ENCODE assay signal across 26 cellular contexts in genomic region chr19:4114181-4114580, GRCh38. TPM values are rescaled to one million over a fixed set of nuclear protein-coding genes. Genes with fewer than 3 reads are reported as not detected.
DNase-seq lines count a peak whose midpoint lies in the region; ATAC-seq and TF ChIP-seq lines count a peak whose summit lies in the region.
"Had no signal": no experiment of that assay in that cellular context is flagged by ENCODE, and none has a peak within 500 bp of the region (broad histone marks: within the 10 kb centered on the region; RNA-seq: fewer than 3 reads in every experiment).

No MANE protein-coding gene starts in this region.

- H3K27me3 ChIP-seq in CD8-positive, alpha-beta T cell (ENCODE audit: insufficient read depth, low read length), result no peaks in the 10 kb centered on the region
- no peaks in the 10 kb centered on the region for H3K27me3 ChIP-seq in naive thymus-derived CD4-positive, alpha-beta T cell (ENCODE audit: control insufficient read depth in 2 of 2, insufficient read depth in 2 of 2, low read length in 2 of 2)
- H3K27me3 ChIP-seq in smooth muscle cell (ENCODE audit: low read depth), result no peaks in the 10 kb centered on the region
- H3K27me3 ChIP-seq: body of pancreas, esophagus squamous epithelium, gastrocnemius medialis had no signal

- peaks cover 15% of the 10 kb centered on the region for H3K36me3 ChIP-seq in CD8-positive, alpha-beta T cell (ENCODE audit: insufficient read depth, low read length)
- H3K36me3 ChIP-seq in naive thymus-derived CD4-positive, alpha-beta T cell (ENCODE audit: control insufficient read depth in 2 of 3, insufficient read depth in 3 of 3, low read length in 3 of 3), result peaks cover 0 to 58% (median 3%) of the 10 kb centered on the region in 3 experiments
- no peaks in the 10 kb centered on the region for H3K36me3 ChIP-seq in smooth muscle cell (ENCODE audit: low read depth)

- no peak for ATAC-seq in activated CD4-positive, alpha-beta T cell treated with anti-CD3 and anti-CD28 coated beads for 36 hours
- no peak for ATAC-seq in CD8-positive, alpha-beta T cell
- no peak for ATAC-seq in activated B cell treated with CpG ODN at 0.5 μM for 24 hours (ENCODE audit: low read depth)
- no peak for ATAC-seq in naive thymus-derived CD4-positive, alpha-beta T cell
- ATAC-seq in stimulated activated naive CD8-positive, alpha-beta T cell treated with anti-CD3 and anti-CD28 coated beads, Interleukin-15, Interleukin-2, amounts not matched to agents 100 U/mL and 50 U/mL, for 24 hours, result no peak
- ATAC-seq: body of pancreas, gastrocnemius medialis had no signal

- H3K4me3 Mint-ChIP-seq in activated CD4-positive, alpha-beta T cell treated with anti-CD3 and anti-CD28 coated beads for 36 hours, result no peak overlapping the region
- peak overlapping the region; percentile 5 for H3K4me3 Mint-ChIP-seq in CD8-positive, alpha-beta T cell
- H3K4me3 Mint-ChIP-seq in activated B cell treated with CpG ODN at 0.5 μM for 24 hours, result no peak overlapping the region
- peak overlapping the region in 7 of 10 donors; percentile 14 to 81 (median 38) for H3K4me3 Mint-ChIP-seq in naive thymus-derived CD4-positive, alpha-beta T cell
- H3K4me3 Mint-ChIP-seq: endodermal cell had no signal

- H3K4me2 ChIP-seq in smooth muscle cell, result no peak overlapping the region

- H3K27me3 Mint-ChIP-seq in activated CD4-positive, alpha-beta T cell treated with anti-CD3 and anti-CD28 coated beads for 36 hours, result no peaks in the 10 kb centered on the region
- H3K27me3 Mint-ChIP-seq in CD8-positive, alpha-beta T cell (ENCODE audit: low read depth), result no peaks in the 10 kb centered on the region
- no peaks in the 10 kb centered on the region for H3K27me3 Mint-ChIP-seq in activated B cell treated with CpG ODN at 0.5 μM for 24 hours
- no peaks in the 10 kb centered on the region for H3K27me3 Mint-ChIP-seq in naive thymus-derived CD4-positive, alpha-beta T cell

- no peak overlapping the region for H3K4me3 ChIP-seq in CD8-positive, alpha-beta T cell (ENCODE audit: low read depth, low read length)
- H3K4me3 ChIP-seq in naive thymus-derived CD4-positive, alpha-beta T cell (ENCODE audit: low read length), result no peak overlapping the region
- no peak overlapping the region for H3K4me3 ChIP-seq in smooth muscle cell
- H3K4me3 ChIP-seq: body of pancreas, esophagus squamous epithelium, gastrocnemius medialis, GM23248 had no signal

- POLR2A ChIA-PET in activated CD4-positive, alpha-beta T cell treated with anti-CD3 and anti-CD28 coated beads for 36 hours (lab: Charles Lee), result no interaction called here
- POLR2A ChIA-PET in CD8-positive, alpha-beta T cell (lab: Charles Lee), result interaction anchor here (1.9 to 2.2 kb wide), 2 partner anchors 47 to 129 kb away, joined by 7 to 8 read pairs; partner anchors contain the start of genes EEF2 and ZBTB7A
- POLR2A ChIA-PET in activated B cell treated with CpG ODN at 0.5 μM for 24 hours (lab: Charles Lee), result interaction anchor here (1.0 to 1.7 kb wide), 4 partner anchors 10 to 129 kb away, joined by 3 to 8 read pairs (median 5); partner anchors contain the start of genes EEF2 and ZBTB7A
- POLR2A ChIA-PET in naive thymus-derived CD4-positive, alpha-beta T cell (lab: Charles Lee), result interaction anchor here (0.7 to 2.4 kb wide), 7 partner anchors 9 to 128 kb away, joined by 3 to 10 read pairs (median 3); partner anchors contain the start of gene ZBTB7A

- 94% methylated on average over 19 of the region's 19 CpGs for WGBS in smooth muscle cell (ENCODE audit: low lambda C conversion rate)

- H3K27ac ChIP-seq in CD8-positive, alpha-beta T cell (ENCODE audit: low read depth, low read length), result no peak overlapping the region
- H3K27ac ChIP-seq in naive thymus-derived CD4-positive, alpha-beta T cell (ENCODE audit: low read depth, low read length), result peak overlapping the region; percentile 26
- H3K27ac ChIP-seq in smooth muscle cell (ENCODE audit: low read depth), result no peak overlapping the region
- H3K27ac ChIP-seq: body of pancreas, esophagus squamous epithelium, gastrocnemius medialis, GM23248 had no signal

- no peak overlapping the region for H2AFZ ChIP-seq in smooth muscle cell (ENCODE audit: low read depth)
- H2AFZ ChIP-seq: GM23248 had no signal

- no peak for DNase-seq in activated CD4-positive, alpha-beta T cell treated with anti-CD3 and anti-CD28 coated beads for 36 hours
- no peak for DNase-seq in activated CD4-positive, alpha-beta T cell treated with anti-CD3 and anti-CD28 coated beads, Interleukin-2, amount 50 U/mL, for 1 hour
- no peak for DNase-seq in CD8-positive, alpha-beta T cell
- DNase-seq in activated B cell treated with CpG ODN at 0.5 μM for 24 hours (no peak), smooth muscle cell (lab: John Stamatoyannopoulos, UW; ENCODE audit: unreplicated experiment) (no peak)
- DNase-seq in naive thymus-derived CD4-positive, alpha-beta T cell, result no peak
- DNase-seq in stimulated activated naive CD8-positive, alpha-beta T cell treated with anti-CD3 and anti-CD28 coated beads, Interleukin-15, Interleukin-2, amounts not matched to agents 100 U/mL and 50 U/mL, for 24 hours, result no peak
- DNase-seq in stimulated activated CD4-positive, alpha-beta T cell treated with anti-CD3 and anti-CD28 coated beads, Interleukin-4, amount 100 ng/mL, for 1 hour, result no peak
- DNase-seq: 8988T, AML-193, body of pancreas, endodermal cell, esophagus squamous epithelium, gastrocnemius medialis, GM23248, hypothalamus, NCI-H1092, NCI-H2029, NCI-H226, NCI-H774, SHP77 had no signal

- peaks cover 36% of the 10 kb centered on the region for H3K36me3 Mint-ChIP-seq in activated CD4-positive, alpha-beta T cell treated with anti-CD3 and anti-CD28 coated beads for 36 hours (ENCODE audit: low read depth)
- peaks cover 48% of the 10 kb centered on the region for H3K36me3 Mint-ChIP-seq in CD8-positive, alpha-beta T cell
- H3K36me3 Mint-ChIP-seq in activated B cell treated with CpG ODN at 0.5 μM for 24 hours (ENCODE audit: low read depth), result peaks cover 58% of the 10 kb centered on the region
- H3K36me3 Mint-ChIP-seq in naive thymus-derived CD4-positive, alpha-beta T cell, result peaks cover 0 to 33% (median 0%) of the 10 kb centered on the region in 5 donors

- peaks cover 9% of the 10 kb centered on the region for H3K79me2 ChIP-seq in smooth muscle cell (ENCODE audit: low read depth)

- H3K9me3 ChIP-seq in CD8-positive, alpha-beta T cell (ENCODE audit: low read length), result no peaks in the 10 kb centered on the region
- H3K9me3 ChIP-seq in naive thymus-derived CD4-positive, alpha-beta T cell (ENCODE audit: control insufficient read depth in 2 of 3, low read length in 3 of 3), result no peaks in the 10 kb centered on the region
- no peaks in the 10 kb centered on the region for H3K9me3 ChIP-seq in smooth muscle cell (replicated peaks; ENCODE audit: low read depth)
- H3K9me3 ChIP-seq: body of pancreas, esophagus squamous epithelium, gastrocnemius medialis had no signal

- H3K9me3 Mint-ChIP-seq in activated CD4-positive, alpha-beta T cell treated with anti-CD3 and anti-CD28 coated beads for 36 hours (ENCODE audit: low read depth), result no peaks in the 10 kb centered on the region
- H3K9me3 Mint-ChIP-seq in CD8-positive, alpha-beta T cell, result no peaks in the 10 kb centered on the region
- no peaks in the 10 kb centered on the region for H3K9me3 Mint-ChIP-seq in activated B cell treated with CpG ODN at 0.5 μM for 24 hours
- no peaks in the 10 kb centered on the region for H3K9me3 Mint-ChIP-seq in naive thymus-derived CD4-positive, alpha-beta T cell
- H3K9me3 Mint-ChIP-seq: activated T-helper 1 cell treated with anti-CD3 and anti-CD28 coated beads, Interleukin-12 subunit alpha, Interleukin-12 subunit beta, Interleukin-2, Interleukin-4 antibody, amounts not matched to agents 30 ng/mL and 10 ng/mL and 1 ng/mL, durations not matched to agents 14 hours and 24 hours and 36 hours; endodermal cell had no signal

- no peaks in the 10 kb centered on the region for H3F3A ChIP-seq in smooth muscle cell (ENCODE audit: low read depth)

- H3K4me1 ChIP-seq in CD8-positive, alpha-beta T cell (ENCODE audit: insufficient read depth, low read length), result peaks cover 43% of the 10 kb centered on the region
- H3K4me1 ChIP-seq in naive thymus-derived CD4-positive, alpha-beta T cell (ENCODE audit: control insufficient read depth in 2 of 2, insufficient read depth in 2 of 2, low read length in 2 of 2), result peaks cover 27 to 34% of the 10 kb centered on the region in 2 donors
- H3K4me1 ChIP-seq in smooth muscle cell (ENCODE audit: low read depth), result no peaks in the 10 kb centered on the region
- H3K4me1 ChIP-seq: body of pancreas had no signal

- CTCF ChIA-PET in activated CD4-positive, alpha-beta T cell treated with anti-CD3 and anti-CD28 coated beads for 36 hours (lab: Charles Lee), result interaction anchor here (0.7 to 0.8 kb wide), 3 partner anchors 24 to 834 kb away, joined by 3 to 5 read pairs (median 3); no protein-coding TSS in a partner anchor
- CTCF ChIA-PET in CD8-positive, alpha-beta T cell (lab: Charles Lee), result interaction anchor here (1.4 to 2.1 kb wide), 2 partner anchors 26 to 126 kb away, joined by 7 to 10 read pairs; no protein-coding TSS in a partner anchor
- CTCF ChIA-PET in activated B cell treated with CpG ODN at 0.5 μM for 24 hours (lab: Charles Lee), result interaction anchor here (1.8 kb wide), 1 partner anchor 26 kb away, joined by 9 read pairs; no protein-coding TSS in a partner anchor
- CTCF ChIA-PET in naive thymus-derived CD4-positive, alpha-beta T cell (lab: Charles Lee), result interaction anchor here (1.1 to 2.1 kb wide), 4 partner anchors 10 to 127 kb away, joined by 3 to 6 read pairs (median 4); no protein-coding TSS in a partner anchor

- no peak overlapping the region for H3K9ac ChIP-seq in smooth muscle cell (ENCODE audit: low read depth)
- H3K9ac ChIP-seq: GM23248 had no signal

- intact Hi-C loops in activated CD4-positive, alpha-beta T cell treated with anti-CD3 and anti-CD28 coated beads for 36 hours (cut with DNase I, micrococcal nuclease), result no loop called here
- intact Hi-C loops in CD8-positive, alpha-beta T cell (cut with DNase I, micrococcal nuclease), result loop anchor here (2.0 kb wide), 2 partner anchors 107 to 127 kb away; partner anchors contain the start of gene PIAS4 (in 1 of the 2)
- intact Hi-C loops in activated B cell treated with CpG ODN at 0.5 μM for 24 hours (cut with micrococcal nuclease), result no loop called here
- intact Hi-C loops in naive thymus-derived CD4-positive, alpha-beta T cell (cut with micrococcal nuclease), result loop anchor here in 1 of 2 donors (2.0 kb wide), 1 partner anchor 127 kb away; no protein-coding TSS in a partner anchor

- peak overlapping the region; percentile 25 for H3K27ac Mint-ChIP-seq in activated CD4-positive, alpha-beta T cell treated with anti-CD3 and anti-CD28 coated beads for 36 hours
- peak overlapping the region; percentile 77 for H3K27ac Mint-ChIP-seq in CD8-positive, alpha-beta T cell
- peak overlapping the region; percentile 78 for H3K27ac Mint-ChIP-seq in activated B cell treated with CpG ODN at 0.5 μM for 24 hours
- H3K27ac Mint-ChIP-seq in naive thymus-derived CD4-positive, alpha-beta T cell, result peak overlapping the region in 7 of 9 donors; percentile 9 to 86 (median 81)
- H3K27ac Mint-ChIP-seq: endodermal cell had no signal

- TF ChIP-seq CTCF in CD8-positive, alpha-beta T cell (IDR thresholded peaks at IDR 0.05), result no peak
- TF ChIP-seq CTCF in activated B cell treated with CpG ODN at 0.5 μM for 24 hours (IDR thresholded peaks at IDR 0.05) (no peak), smooth muscle cell (IDR thresholded peaks at IDR 0.05; ENCODE audit: borderline replicate concordance, insufficient read depth, poor library complexity, severe bottlenecking) (no peak)

- H4K20me1 ChIP-seq in smooth muscle cell (ENCODE audit: low read depth), result peaks cover 59% of the 10 kb centered on the region

- peaks cover 27% of the 10 kb centered on the region for H3K4me1 Mint-ChIP-seq in activated CD4-positive, alpha-beta T cell treated with anti-CD3 and anti-CD28 coated beads for 36 hours
- peaks cover 53% of the 10 kb centered on the region for H3K4me1 Mint-ChIP-seq in CD8-positive, alpha-beta T cell (ENCODE audit: low read depth)
- H3K4me1 Mint-ChIP-seq in activated B cell treated with CpG ODN at 0.5 μM for 24 hours, result peaks cover 63% of the 10 kb centered on the region
- H3K4me1 Mint-ChIP-seq in naive thymus-derived CD4-positive, alpha-beta T cell, result peaks cover 12 to 67% (median 38%) of the 10 kb centered on the region in 7 donors
- H3K4me1 Mint-ChIP-seq: endodermal cell had no signal

RNA-seq across cellular contexts. Expression of gene MAP2K2, which starts 9.7 kb away (rescaled TPM):
- total RNA-seq in activated CD4-positive, alpha-beta T cell treated with anti-CD3 and anti-CD28 coated beads for 36 hours, result 100 to 1,000 TPM; 108 to 133 TPM
- total RNA-seq in CD8-positive, alpha-beta T cell, result 10 to 100 TPM; 73.9 to 76.8 TPM
- total RNA-seq in activated B cell treated with CpG ODN at 0.5 μM for 24 hours (126 TPM in 2 replicates), smooth muscle cell (79.1 and 90.1 TPM in 2 replicates)
- 100 to 1,000 TPM in 4 of 5 experiments, 10 to 100 TPM in 1; 87.4 to 162 (median 123) TPM for total RNA-seq in naive thymus-derived CD4-positive, alpha-beta T cell
- polyA plus RNA-seq in naive thymus-derived CD4-positive, alpha-beta T cell, result 10 to 100 TPM; 40.5 to 93.6 TPM
- 186 and 193 TPM in 2 replicates for polyA plus RNA-seq in smooth muscle cell

RNA-seq across cellular contexts. Expression of gene CREB3L3, which starts 39.2 kb away (rescaled TPM):
- total RNA-seq in activated CD4-positive, alpha-beta T cell treated with anti-CD3 and anti-CD28 coated beads for 36 hours, result not detected
- not detected for total RNA-seq in CD8-positive, alpha-beta T cell
- total RNA-seq in activated B cell treated with CpG ODN at 0.5 μM for 24 hours (not detected in 2 replicates), smooth muscle cell (not detected in 2 replicates)
- not detected for total RNA-seq in naive thymus-derived CD4-positive, alpha-beta T cell
- polyA plus RNA-seq in naive thymus-derived CD4-positive, alpha-beta T cell, result not detected
- polyA plus RNA-seq in smooth muscle cell, result not detected in 2 replicates
- total RNA-seq: activated CD8-positive, alpha-beta memory T cell treated with anti-CD3 and anti-CD28 coated beads for 36 hours; esophagus squamous epithelium; GM23248; LHCN-M2; lower leg skin; osteocyte had no signal
- polyA plus RNA-seq: GM23248 had no signal

RNA-seq across cellular contexts. Expression of gene ZBTB7A, which starts 47.5 kb away (rescaled TPM):
- 10 to 100 TPM; 24.0 to 26.4 TPM for total RNA-seq in activated CD4-positive, alpha-beta T cell treated with anti-CD3 and anti-CD28 coated beads for 36 hours
- total RNA-seq in CD8-positive, alpha-beta T cell, result 10 to 100 TPM; 58.2 to 64.5 TPM
- 44.5 and 49.2 TPM in 2 replicates for total RNA-seq in activated B cell treated with CpG ODN at 0.5 μM for 24 hours
- total RNA-seq in naive thymus-derived CD4-positive, alpha-beta T cell, result 10 to 100 TPM; 47.4 to 76.0 (median 52.0) TPM
- polyA plus RNA-seq in naive thymus-derived CD4-positive, alpha-beta T cell, result 10 to 100 TPM; 15.3 to 45.0 TPM
- 13.3 and 16.1 TPM in 2 replicates for total RNA-seq in smooth muscle cell
- 36.0 and 53.4 TPM in 2 replicates for polyA plus RNA-seq in smooth muscle cell

Comparison
In these comparisons a context has a peak if more than half of its experiments do, and no peak if none do; other contexts are left out.
1. H3K27ac Mint-ChIP-seq: peak in every context shown above with its lines; median percentile 81 in naive thymus-derived CD4-positive, alpha-beta T cell; 78 in activated B cell treated with CpG ODN at 0.5 μM for 24 hours; 77 in CD8-positive, alpha-beta T cell; 25 in activated CD4-positive, alpha-beta T cell treated with anti-CD3 and anti-CD28 coated beads for 36 hours.
2. H3K4me3 Mint-ChIP-seq: peak in CD8-positive, alpha-beta T cell (single experiment) and naive thymus-derived CD4-positive, alpha-beta T cell (7 of 10); none in activated CD4-positive, alpha-beta T cell treated with anti-CD3 and anti-CD28 coated beads for 36 hours (single experiment) and activated B cell treated with CpG ODN at 0.5 μM for 24 hours (single experiment).
3. intact Hi-C loops: an anchor here in CD8-positive, alpha-beta T cell (2.0 kb wide); none called in activated CD4-positive, alpha-beta T cell treated with anti-CD3 and anti-CD28 coated beads for 36 hours and activated B cell treated with CpG ODN at 0.5 μM for 24 hours.